In genomic region chr13:41960700-41961697, GRCh38 we compare ENCODE assay signal across 1 cellular context.
TF ChIP-seq lines count a peak whose summit lies in the region.

Gene VWA8, minus strand, starts transcription at chr13:41961109. Its CDS starts 94 bp downstream, at chr13:41961015.

TF ChIP-seq in HepG2, 621 proteins besides CTCF, POLR2A, EP300 and RAD21 (continued from another document and continues in another):
- TF ChIP-seq ETV6 (CRISPR knock-in tag; conservative IDR thresholded peaks at IDR 0.05) (peak; percentile 40; the same call in 1 of the 2 replicates), HNRNPUL1 (IDR thresholded peaks at IDR 0.05; ENCODE audit: low read depth, low read length) (0 out of 2 replicates have a peak, but pooled peaks have one; percentile 56), MTF1 (CRISPR knock-in tag; IDR thresholded peaks at IDR 0.05) (0 out of 2 replicates have a peak, but pooled peaks have one; percentile 83), NCOR1 (IDR thresholded peaks at IDR 0.05; ENCODE audit: borderline replicate concordance, low read length) (no peak), ZMAT3 (CRISPR knock-in tag; conservative IDR thresholded peaks at IDR 0.05) (no peak), NR2F2 (IDR thresholded peaks at IDR 0.05; ENCODE audit: borderline replicate concordance, low read depth) (no peak), PLRG1 (conservative IDR thresholded peaks at IDR 0.05) (no peak), ZFP36L2 (CRISPR knock-in tag; IDR thresholded peaks at IDR 0.05) (no peak), BRF2 (CRISPR knock-in tag; IDR thresholded peaks at IDR 0.05) (0 out of 2 replicates have a peak, but pooled peaks have one; percentile 46), KLF11 (CRISPR knock-in tag; IDR thresholded peaks at IDR 0.05) (peak; percentile 49; the same call in 1 of the 2 replicates), ZNF33B (CRISPR knock-in tag; IDR thresholded peaks at IDR 0.05) (no peak), NONO (IDR thresholded peaks at IDR 0.05) (no peak), NONO (CRISPR knock-in tag; conservative IDR thresholded peaks at IDR 0.05) (peak; percentile 82; the same call in 1 of the 2 replicates), NR0B2 (CRISPR knock-in tag; IDR thresholded peaks at IDR 0.05) (no peak; the same call in 1 of the 2 replicates), ATF5 (CRISPR knock-in tag; IDR thresholded peaks at IDR 0.05; ENCODE audit: low read depth) (no peak), ARHGAP35 (CRISPR knock-in tag; IDR thresholded peaks at IDR 0.05; ENCODE audit: borderline replicate concordance) (0 out of 2 replicates have a peak, but pooled peaks have one; percentile 54), HMG20B (CRISPR knock-in tag; conservative IDR thresholded peaks at IDR 0.05) (no peak; the same call in 1 of the 2 replicates), ZNF577 (CRISPR knock-in tag; IDR thresholded peaks at IDR 0.05; ENCODE audit: borderline replicate concordance, low read depth) (no peak), KDM4B (CRISPR knock-in tag; IDR thresholded peaks at IDR 0.05) (peak; percentile 73), ZFX (CRISPR knock-in tag; IDR thresholded peaks at IDR 0.05; ENCODE audit: low read depth) (peak; percentile 96), ZNF687 (CRISPR knock-in tag; IDR thresholded peaks at IDR 0.05) (peak; percentile 93), HIC2 (CRISPR knock-in tag; IDR thresholded peaks at IDR 0.05; ENCODE audit: low read depth) (no peak), HOXD1 (CRISPR knock-in tag; IDR thresholded peaks at IDR 0.05) (peak; percentile 89), MNT (IDR thresholded peaks at IDR 0.05) (no peak), SYNCRIP (IDR thresholded peaks at IDR 0.05; ENCODE audit: insufficient read depth, low read depth, low read length) (no peak), ZNF383 (CRISPR knock-in tag; IDR thresholded peaks at IDR 0.05; ENCODE audit: borderline replicate concordance) (no peak), CBX1 (IDR thresholded peaks at IDR 0.05; ENCODE audit: low read depth) (no peak), RCOR2 (CRISPR knock-in tag; IDR thresholded peaks at IDR 0.05) (no peak), ARID2 (CRISPR knock-in tag; IDR thresholded peaks at IDR 0.05; ENCODE audit: borderline replicate concordance) (peak; percentile 78; the same call in 1 of the 2 replicates), PATZ1 (CRISPR knock-in tag; IDR thresholded peaks at IDR 0.05) (peak; percentile 64; the same call in 1 of the 2 replicates), ZNF282 (IDR thresholded peaks at IDR 0.05; ENCODE audit: partially characterized antibody) (no peak), ZNF136 (CRISPR knock-in tag; IDR thresholded peaks at IDR 0.05; ENCODE audit: low read depth) (no peak), HNRNPK (IDR thresholded peaks at IDR 0.05; ENCODE audit: low read depth, low read length, poor library complexity, severe bottlenecking) (no peak), PHF8 (CRISPR knock-in tag; IDR thresholded peaks at IDR 0.05) (peak; percentile 96), ETS1 (CRISPR knock-in tag; IDR thresholded peaks at IDR 0.05) (no peak), ZBTB1 (CRISPR knock-in tag; IDR thresholded peaks at IDR 0.05; ENCODE audit: borderline replicate concordance) (peak; percentile 98), DMAP1 (CRISPR knock-in tag; IDR thresholded peaks at IDR 0.05) (peak; percentile 71), NFAT5 (CRISPR knock-in tag; IDR thresholded peaks at IDR 0.05) (peak; percentile 87), ZKSCAN5 (CRISPR knock-in tag; IDR thresholded peaks at IDR 0.05) (no peak), ZNF124 (CRISPR knock-in tag; IDR thresholded peaks at IDR 0.05) (peak; percentile 64; the same call in 1 of the 2 replicates), ZNF335 (CRISPR knock-in tag; IDR thresholded peaks at IDR 0.05) (peak; percentile 62; the same call in 1 of the 2 replicates), ZSCAN9 (CRISPR knock-in tag; IDR thresholded peaks at IDR 0.05; ENCODE audit: borderline replicate concordance) (0 out of 2 replicates have a peak, but pooled peaks have one; percentile 45), ZNF441 (CRISPR knock-in tag; IDR thresholded peaks at IDR 0.05; ENCODE audit: borderline replicate concordance) (peak; percentile 51; the same call in 1 of the 2 replicates), ZSCAN21 (CRISPR knock-in tag; IDR thresholded peaks at IDR 0.05; ENCODE audit: borderline replicate concordance) (peak; percentile 77), ZNF781 (CRISPR knock-in tag; IDR thresholded peaks at IDR 0.05; ENCODE audit: borderline replicate concordance, not compliant biosample characterization) (no peak)
